Comparison of ENCODE assay signal across 14 cellular contexts in genomic region chr18:524496-524895, GRCh38. TPM values are rescaled to one million over a fixed set of nuclear protein-coding genes. Genes with fewer than 3 reads are reported as not detected.
DNase-seq lines count a peak whose midpoint lies in the region; ATAC-seq and TF ChIP-seq lines count a peak whose summit lies in the region.
"Had no signal": no experiment of that assay in that cellular context is flagged by ENCODE, and none has a peak within 500 bp of the region (broad histone marks: within the 10 kb centered on the region; RNA-seq: fewer than 3 reads in every experiment).

No MANE protein-coding gene starts in this region.

- H3K4me3 ChIP-seq in foreskin fibroblast (ENCODE audit: low read depth in 1 of 2, low read length in 2 of 2) (no peak overlapping the region), vagina (no peak overlapping the region)
- H3K4me3 ChIP-seq: breast epithelium, testis had no signal

- ATAC-seq in GM21423 (IDR thresholded peaks at IDR 0.05; ENCODE audit: unreplicated experiment) (peak; percentile 70), GM18520 (IDR thresholded peaks at IDR 0.05; ENCODE audit: unreplicated experiment) (no peak)

- H3K27ac ChIP-seq in vagina = peak overlapping the region; percentile 34
- H3K27ac ChIP-seq: breast epithelium, testis, WERI-Rb-1 had no signal

- no peak for TF ChIP-seq POLR2A in vagina (IDR thresholded peaks at IDR 0.05)

- intact Hi-C loops in vagina (cut with DNase I) = no loop called here

- no peaks in the 10 kb centered on the region for H3K36me3 ChIP-seq in vagina
- H3K36me3 ChIP-seq: breast epithelium, WERI-Rb-1 had no signal

- DNase-seq in NCI-H226 (peak; percentile 56), foreskin fibroblast (peak; percentile 62 to 77), vagina (ENCODE audit: extremely low spot score in 2 of 2) (no peak), hepatic stellate cell (ENCODE audit: low spot score) (no peak), KG1 (lab: John Stamatoyannopoulos, UW) (no peak), SIG-M5 (lab: John Stamatoyannopoulos, UW) (no peak)
- DNase-seq: left cardiac atrium, NCI-H2081, testis, WERI-Rb-1 had no signal

- no peaks in the 10 kb centered on the region for H3K27me3 ChIP-seq in vagina
- H3K27me3 ChIP-seq: breast epithelium, testis had no signal

- TF ChIP-seq CTCF in foreskin fibroblast (IDR thresholded peaks at IDR 0.05; ENCODE audit: low read depth, low read length) (no peak), vagina (IDR thresholded peaks at IDR 0.05) (no peak)

- peaks cover 11% of the 10 kb centered on the region for H3K4me1 ChIP-seq in vagina
- H3K4me1 ChIP-seq: breast epithelium, testis had no signal

- H3K9me3 ChIP-seq in vagina = no peaks in the 10 kb centered on the region
- H3K9me3 ChIP-seq: breast epithelium, testis had no signal

RNA-seq across cellular contexts. Expression of gene COLEC12, which starts 24.0 kb away (rescaled TPM):
- total RNA-seq in vagina = 18.9 TPM

RNA-seq across cellular contexts. Expression of gene CETN1, which starts 55.7 kb away (rescaled TPM):
- total RNA-seq in vagina = not detected
- total RNA-seq: breast epithelium, esophagus mucosa, left cardiac atrium had no signal

Comparison
In these comparisons a context has a peak if more than half of its experiments do, and no peak if none do; other contexts are left out.
1. DNase-seq: peak in NCI-H226 (single experiment) and foreskin fibroblast (2 of 2); none in vagina (0 of 2), hepatic stellate cell (single experiment), KG1 (single experiment) and SIG-M5 (single experiment).